ENCODE assay signal across 16 cellular contexts in genomic region chr2:102686479-102687439, GRCh38.
DNase-seq lines count a peak whose midpoint lies in the region; ATAC-seq, FAIRE-seq and TF ChIP-seq lines count a peak whose summit lies in the region.
"Had no signal": no experiment of that assay in that cellular context is flagged by ENCODE, and none has a peak within 500 bp of the region (broad histone marks: within the 10 kb centered on the region; RNA-seq: fewer than 3 reads in every experiment).

No MANE protein-coding gene starts in this region.

- H3K4me2 ChIP-seq in Loucy (ENCODE audit: low read depth, low read length, poor library complexity, severe bottlenecking) (no peak overlapping the region), GM12878 (ENCODE audit: control insufficient read depth, insufficient read depth) (peak overlapping the region; percentile 48; the same call in 1 of the 2 replicates)
- H3K4me2 ChIP-seq: hepatocyte, neural progenitor cell, PC-9 had no signal

- H3K27me3 ChIP-seq in Loucy (ENCODE audit: insufficient read depth, low read length, poor library complexity, severe bottlenecking) (no peaks in the 10 kb centered on the region), GM12878 (replicated peaks in 1 of 2; ENCODE audit: control insufficient read depth in 2 of 2, insufficient read depth in 2 of 2, low read length in 1 of 2) (peaks cover 0 to 3% of the 10 kb centered on the region in 2 experiments; a peak in 1 of 4 replicates), ascending aorta (no peaks in the 10 kb centered on the region)
- H3K27me3 ChIP-seq: hepatocyte, neural progenitor cell, sigmoid colon had no signal

- no peak for TF ChIP-seq EP300 in GM12878 (IDR thresholded peaks at IDR 0.05; ENCODE audit: borderline replicate concordance in 1 of 2, control insufficient read depth in 1 of 2, low read depth in 2 of 2, low read length in 2 of 2)

- no peaks in the 10 kb centered on the region for H3F3A ChIP-seq in Loucy (ENCODE audit: low read depth)

- no peak for DNase-seq in GM12891 (ENCODE audit: insufficient read length, low spot score)
- no peak for DNase-seq in GM12878 (ENCODE audit: low read depth, low spot score)
- no peak for DNase-seq in DMS 273 (lab: John Stamatoyannopoulos, UW; ENCODE audit: unreplicated experiment)
- DNase-seq in ascending aorta (ENCODE audit: low spot score in 2 of 2): no peak
- DNase-seq in NCI-H2107 treated with DMSO at 0.1 percent for 48 hours (lab: John Stamatoyannopoulos, UW; ENCODE audit: unreplicated experiment): no peak
- DNase-seq: Karpas-422, left ventricle myocardium inferior, NCI-H2171 treated with DMSO at 0.1 percent for 48 hours, PC-9, sigmoid colon had no signal

- FAIRE-seq in GM12891 (lab: Jason Lieb, UNC): peak; percentile 13
- no peak for FAIRE-seq in GM12878 (lab: Jason Lieb, UNC)
- FAIRE-seq: H54 had no signal

- intact Hi-C loops in GM12878 (cut with micrococcal nuclease; ENCODE audit: unreplicated experiment): no loop called here
- intact Hi-C loops in ascending aorta (cut with DNase I): no loop called here

- TF ChIP-seq CTCF in Loucy (conservative IDR thresholded peaks at IDR 0.05; ENCODE audit: low read length) (no peak), GM12878 (IDR thresholded peaks at IDR 0.05 in 2 of 3, conservative IDR thresholded peaks at IDR 0.05 in 1 of 3; ENCODE audit: control insufficient read depth in 2 of 3, extremely low read depth in 1 of 3, insufficient read depth in 1 of 3, low read depth in 3 of 3, low read length in 3 of 3) (no peak), ascending aorta (IDR thresholded peaks at IDR 0.05) (no peak)

- H3K36me3 ChIP-seq in Loucy (ENCODE audit: insufficient read depth, low read length) (no peaks in the 10 kb centered on the region), GM12878 (ENCODE audit: control insufficient read depth in 2 of 2, insufficient read depth in 2 of 2, low read length in 1 of 2) (no peaks in the 10 kb centered on the region), ascending aorta (no peaks in the 10 kb centered on the region)
- H3K36me3 ChIP-seq: left ventricle myocardium inferior, neural progenitor cell, sigmoid colon had no signal

- no peaks in the 10 kb centered on the region for H3K9me2 ChIP-seq in Loucy (replicated peaks; ENCODE audit: low read depth, low read length)

- H3K4me1 ChIP-seq in Loucy (ENCODE audit: insufficient read depth, low read length, poor library complexity, severe bottlenecking) (peaks cover 3% of the 10 kb centered on the region), GM12878 (ENCODE audit: control insufficient read depth, insufficient read depth, low read length) (no peaks in the 10 kb centered on the region), ascending aorta (no peaks in the 10 kb centered on the region)
- H3K4me1 ChIP-seq: left ventricle myocardium inferior, neural progenitor cell, sigmoid colon had no signal

- in situ Hi-C loops in GM12878 (cut with MboI): no loop called here

- peak; percentile 94 for ATAC-seq in GM21360 (IDR thresholded peaks at IDR 0.05; ENCODE audit: unreplicated experiment)
- ATAC-seq in GM12878: peak; percentile 56
- no peak for ATAC-seq in GM21717 (IDR thresholded peaks at IDR 0.05; ENCODE audit: unreplicated experiment)

- WGBS in GM12878 (ENCODE audit: insufficient coverage, insufficient replicate concordance, low lambda C conversion rate, missing lambda C conversion rate): 30% methylated on average over 11 of the region's 11 CpGs

- no peak overlapping the region for H3K4me3 ChIP-seq in Loucy (ENCODE audit: low read length, poor library complexity, severe bottlenecking)
- no peak overlapping the region for H3K4me3 ChIP-seq in GM12878
- no peak overlapping the region for H3K4me3 ChIP-seq in ascending aorta
- H3K4me3 ChIP-seq: hepatocyte, left ventricle myocardium inferior, neural progenitor cell, PC-9, sigmoid colon had no signal

- H3K9me3 ChIP-seq in Loucy (ENCODE audit: insufficient read depth, low read depth, low read length) (no peaks in the 10 kb centered on the region), GM12878 (replicated peaks; ENCODE audit: control insufficient read depth, insufficient read depth, low read length) (no peaks in the 10 kb centered on the region; the same call in 2 of the 3 replicates), ascending aorta (no peaks in the 10 kb centered on the region)
- H3K9me3 ChIP-seq: left ventricle myocardium inferior, sigmoid colon had no signal

- TF ChIP-seq POLR2A in GM12891 (IDR thresholded peaks at IDR 0.05; ENCODE audit: low read depth, low read length): no peak
- TF ChIP-seq POLR2A in GM12878 (IDR thresholded peaks at IDR 0.05; ENCODE audit: low read depth, low read length): no peak

- no peak overlapping the region for H3K27ac ChIP-seq in GM12878 (ENCODE audit: control insufficient read depth, insufficient read depth)
- H3K27ac ChIP-seq in ascending aorta: no peak overlapping the region
- H3K27ac ChIP-seq: hepatocyte, left ventricle myocardium inferior, neural progenitor cell, PC-9, sigmoid colon had no signal

- H3K79me2 ChIP-seq in Loucy (ENCODE audit: insufficient read depth, low read length) (no peaks in the 10 kb centered on the region), GM12878 (ENCODE audit: control insufficient read depth, insufficient read depth, low read length) (no peaks in the 10 kb centered on the region)
- H3K79me2 ChIP-seq: hepatocyte had no signal

- H3K9ac ChIP-seq in Loucy (ENCODE audit: low read depth, low read length, poor library complexity, severe bottlenecking): no peak overlapping the region
- H3K9ac ChIP-seq in GM12878 (ENCODE audit: control insufficient read depth, insufficient read depth, low read length): no peak overlapping the region
- H3K9ac ChIP-seq: neural progenitor cell had no signal

- POLR2A ChIA-PET in GM12878 (lab: Charles Lee): no interaction called here

- SMC1A ChIA-PET in GM12878 (lab: Charles Lee; ENCODE audit: uncharacterized antibody, unreplicated experiment): interaction anchor here (1.0 kb wide), 1 partner anchor 13 kb away, joined by 3 read pairs; no protein-coding TSS in a partner anchor

- RAD21 ChIA-PET in GM12878 (lab: Charles Lee; ENCODE audit: unreplicated experiment): interaction anchor here (0.8 kb wide), 1 partner anchor 71 kb away, joined by 3 read pairs; no protein-coding TSS in a partner anchor

- CTCF ChIA-PET in GM12878 (lab: Yijun Ruan, JAX): interaction anchor here (0.7 kb wide), 1 partner anchor 71 kb away, joined by 3 read pairs; no protein-coding TSS in a partner anchor

- no peak for TF ChIP-seq RAD21 in GM12878 (IDR thresholded peaks at IDR 0.05; ENCODE audit: insufficient read depth, low read depth, low read length)

- BruUV-seq in GM12878 (replicated peaks; lab: Mats Ljungman, UMichigan): no TSS peak

- H2AFZ ChIP-seq in Loucy (ENCODE audit: low read length): peak overlapping the region; percentile 41; the same call in 1 of the 2 replicates
- peak overlapping the region; percentile 26; the same call in 1 of the 2 replicates for H2AFZ ChIP-seq in GM12878 (ENCODE audit: control insufficient read depth, low read depth, low read length)
- H2AFZ ChIP-seq: hepatocyte, neural progenitor cell, PC-9 had no signal

- H4K20me1 ChIP-seq in Loucy (ENCODE audit: insufficient read depth, low read length, poor library complexity, severe bottlenecking): no peaks in the 10 kb centered on the region
- no peaks in the 10 kb centered on the region for H4K20me1 ChIP-seq in GM12878 (ENCODE audit: control insufficient read depth, insufficient read depth)

TF ChIP-seq in GM12891, 5 proteins besides CTCF, POLR2A, EP300 and RAD21:
- TF ChIP-seq POLR2AphosphoS5 (IDR thresholded peaks at IDR 0.05; ENCODE audit: low read depth, low read length) (no peak), SPI1 (IDR thresholded peaks at IDR 0.05; ENCODE audit: low read depth, low read length) (peak; percentile 74)

TF ChIP-seq in GM12878, 131 proteins besides CTCF, POLR2A, EP300 and RAD21:
- TF ChIP-seq SPI1 (IDR thresholded peaks at IDR 0.05; ENCODE audit: borderline replicate concordance, insufficient read depth, low read depth, low read length): peak; percentile 63; the same call in 1 of the 2 replicates
- TF ChIP-seq NFYA (IDR thresholded peaks at IDR 0.05; ENCODE audit: borderline replicate concordance, low read depth, low read length): no peak
- no peak for TF ChIP-seq MTA2 (IDR thresholded peaks at IDR 0.05; ENCODE audit: low read depth)
- no peak for TF ChIP-seq ATF3 (IDR thresholded peaks at IDR 0.05; ENCODE audit: borderline replicate concordance, extremely low read depth, low read depth, low read length)
- TF ChIP-seq BHLHE40 (IDR thresholded peaks at IDR 0.05; ENCODE audit: borderline replicate concordance in 1 of 2, low read depth in 2 of 2, low read length in 1 of 2): peak; percentile 33 to 61; a peak in 1 of 4 replicates
